In the genomic region with DNA sequence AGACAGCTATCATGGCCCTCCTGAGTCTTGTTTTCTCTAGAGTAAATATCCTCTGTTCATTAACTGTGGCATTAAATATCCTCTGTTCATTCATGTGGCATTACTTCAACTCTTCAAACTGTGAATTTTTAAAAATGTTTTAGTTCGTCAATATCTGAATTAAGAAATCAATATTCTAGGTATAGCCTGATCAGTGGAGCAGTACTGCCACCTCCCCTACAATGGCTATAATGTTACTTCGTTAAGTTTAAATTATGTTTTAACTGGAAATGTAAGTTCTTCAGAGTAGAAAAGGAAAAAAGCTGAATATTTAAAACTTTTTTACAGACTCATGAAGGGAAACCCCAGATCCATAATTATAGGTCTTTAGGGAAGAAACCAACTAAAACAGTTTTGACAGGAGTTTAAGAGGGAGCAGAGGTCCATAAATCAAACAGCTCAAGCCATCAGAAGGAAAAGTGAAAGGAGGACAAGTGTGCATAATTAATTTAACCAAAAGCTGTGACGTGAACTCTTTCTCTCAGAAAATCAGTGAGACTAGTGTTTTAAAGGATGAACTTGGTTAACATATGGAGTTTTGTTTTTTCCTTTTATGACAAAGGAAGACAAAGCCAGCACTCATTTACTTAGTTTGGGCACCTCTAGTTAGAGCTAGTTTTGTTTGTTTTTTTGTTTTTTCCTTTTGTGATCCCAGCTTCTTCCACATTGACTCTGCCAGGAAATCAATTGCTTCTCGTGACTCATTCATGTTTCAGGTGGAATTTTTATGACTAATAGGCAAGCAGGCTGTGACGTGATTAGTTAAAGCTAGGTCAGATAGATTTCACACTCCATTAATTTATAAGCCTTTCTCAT, we compare ENCODE assay signal across 8 cellular contexts. TPM values are rescaled to one million over a fixed set of nuclear protein-coding genes. Genes with fewer than 3 reads are reported as not detected.
DNase-seq lines count a peak whose midpoint lies in the region; ATAC-seq and TF ChIP-seq lines count a peak whose summit lies in the region.

No MANE protein-coding gene starts in this region.

- peak overlapping the region; percentile 88 for H3K27ac ChIP-seq in mammary epithelial cell (ENCODE audit: insufficient read depth, low read depth, low read length)

- in situ Hi-C loops in mammary epithelial cell (cut with MboI; ENCODE audit: low sequenced_read_pairs in 2 of 2) = loop anchor here in 1 of 2 donors (25.0 kb wide), 1 partner anchor 166 kb away; no protein-coding TSS in a partner anchor

- peak overlapping the region; percentile 64 to 92 (median 68) for H3K27ac Mint-ChIP-seq in nephron

- peak overlapping the region; percentile 12 for H2AFZ ChIP-seq in mammary epithelial cell (ENCODE audit: low read depth, low read length)

- peaks cover 41% of the 10 kb centered on the region for H3K79me2 ChIP-seq in mammary epithelial cell (ENCODE audit: insufficient read depth, low read length)

- DNase-seq in ELR (ENCODE audit: low read depth) = peak; percentile 91
- peak; percentile 76 for DNase-seq in HS-5 (ENCODE audit: low read depth)
- peak; percentile 89 for DNase-seq in mammary epithelial cell
- DNase-seq in mesenteric fat pad (ENCODE audit: low spot score) = no peak
- DNase-seq in OCI-M1 (lab: John Stamatoyannopoulos, UW) = no peak

- dilution Hi-C loops in mammary epithelial cell (cut with HindIII; ENCODE audit: low sequenced_read_pairs) = no loop called here

- 29% methylated on average over 5 of the region's 5 CpGs for WGBS in mammary epithelial cell (ENCODE audit: low coverage, missing lambda C conversion rate)

- CTCF ChIA-PET in mammary epithelial cell (lab: Charles Lee; ENCODE audit: low non-redundant PET) = interaction anchor here (0.6 to 0.7 kb wide), 3 partner anchors 38 to 164 kb away, joined by 3 read pairs; no protein-coding TSS in a partner anchor

- peaks cover 22% of the 10 kb centered on the region for H3K4me1 ChIP-seq in mammary epithelial cell (ENCODE audit: insufficient read depth, low read length)

- peaks cover 8% of the 10 kb centered on the region for H3K36me3 Mint-ChIP-seq in nephron (ENCODE audit: low read depth)

- peak overlapping the region in 2 of 3 experiments; percentile 6 to 19 for H3K4me3 ChIP-seq in mammary epithelial cell (replicated peaks in 1 of 3; ENCODE audit: insufficient read depth in 1 of 3, low read depth in 2 of 3, low read length in 3 of 3)

- H3K9ac ChIP-seq in mammary epithelial cell (ENCODE audit: insufficient read depth, low read length) = peak overlapping the region; percentile 70

- intact Hi-C loops in mammary epithelial cell (cut with micrococcal nuclease) = loop anchor here (10.0 kb wide), 1 partner anchor 133 kb away; no protein-coding TSS in a partner anchor

- H3K36me3 ChIP-seq in mammary epithelial cell (ENCODE audit: insufficient read depth, low read length) = peaks cover 34% of the 10 kb centered on the region

- no peak overlapping the region for H3K4me3 Mint-ChIP-seq in nephron

- no peaks in the 10 kb centered on the region for H4K20me1 ChIP-seq in mammary epithelial cell (ENCODE audit: insufficient read depth, low read length)

- peaks cover 24% of the 10 kb centered on the region for H3K4me1 Mint-ChIP-seq in nephron

- no peaks in the 10 kb centered on the region for H3K9me3 ChIP-seq in mammary epithelial cell (replicated peaks; ENCODE audit: insufficient read depth, low read length)

- H3K27me3 Mint-ChIP-seq in nephron (ENCODE audit: low read depth) = no peaks in the 10 kb centered on the region

- BruUV-seq in mammary epithelial cell (replicated peaks; lab: Mats Ljungman, UMichigan) = no TSS peak

- no peak for TF ChIP-seq CTCF in mammary epithelial cell (conservative IDR thresholded peaks at IDR 0.05 in 1 of 2, IDR thresholded peaks at IDR 0.05 in 1 of 2; ENCODE audit: extremely low read depth in 1 of 2, insufficient read depth in 1 of 2, low read depth in 1 of 2, low read length in 2 of 2)
- TF ChIP-seq CTCF in nephron (IDR thresholded peaks at IDR 0.05; ENCODE audit: unreplicated experiment in 3 of 3) = no peak

- H3K9me3 Mint-ChIP-seq in nephron = no peaks in the 10 kb centered on the region

- no peak for ATAC-seq in GM21619 (IDR thresholded peaks at IDR 0.05; ENCODE audit: unreplicated experiment)
- ATAC-seq in HG03280 (IDR thresholded peaks at IDR 0.05; ENCODE audit: unreplicated experiment) = no peak

- peak overlapping the region; percentile 79 for H3K4me2 ChIP-seq in mammary epithelial cell (ENCODE audit: insufficient read depth, low read depth, low read length)

- H3K27me3 ChIP-seq in mammary epithelial cell (ENCODE audit: insufficient read depth, low read length) = no peaks in the 10 kb centered on the region

RNA-seq across cellular contexts. Expression of gene RBBP8, which starts 44.9 kb away (rescaled TPM):
- total RNA-seq in mammary epithelial cell (100 to 1,000 TPM; 165 to 692 TPM), mesenteric fat pad (18.0 TPM)
- 91.8 TPM for polyA plus RNA-seq in mammary epithelial cell
- polyA minus RNA-seq in mammary epithelial cell = 59.2 TPM

Comparison
In these comparisons a context has a peak if more than half of its experiments do, and no peak if none do; other contexts are left out.
1. DNase-seq: peak in ELR (single experiment), HS-5 (single experiment) and mammary epithelial cell (single experiment); none in mesenteric fat pad (single experiment) and OCI-M1 (single experiment).